In the genomic region with DNA sequence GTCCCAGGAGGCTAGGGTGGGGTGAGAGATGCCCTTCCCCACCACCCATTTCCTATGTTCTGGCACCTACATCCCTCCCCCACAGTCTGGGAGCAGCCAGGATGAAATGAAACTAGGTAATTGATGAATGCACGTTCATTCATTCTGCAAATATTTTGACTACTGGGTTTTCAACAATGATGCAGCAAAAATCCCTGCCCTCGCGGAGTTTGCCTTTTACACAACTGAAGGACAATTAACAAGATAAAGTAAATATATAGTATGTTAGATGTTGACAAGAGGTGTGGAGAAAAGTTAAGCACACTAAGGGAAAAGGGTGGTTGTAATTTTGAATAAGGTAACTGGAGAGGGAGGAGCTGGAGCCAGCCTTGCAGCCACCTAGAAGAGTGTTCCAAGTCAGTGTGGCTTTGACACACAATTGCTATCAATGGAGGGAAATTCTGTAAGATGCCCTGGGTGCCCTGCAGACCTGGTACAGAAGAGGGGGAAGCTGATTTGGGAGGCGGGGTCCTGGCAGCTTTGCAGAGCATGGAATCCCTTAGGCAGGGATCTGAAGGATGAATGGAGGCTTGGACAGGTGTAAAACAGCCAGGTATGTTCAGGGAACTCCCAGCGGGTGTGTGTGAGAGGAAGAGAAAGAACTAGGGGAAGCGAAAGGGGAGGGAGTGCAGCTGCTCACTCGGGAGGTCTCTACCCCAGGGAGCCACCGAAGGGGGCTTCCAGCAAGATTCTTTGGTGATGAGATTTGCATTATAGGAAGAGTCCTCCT, we compare ENCODE assay signal across 18 cellular contexts. TPM values are rescaled to one million over a fixed set of nuclear protein-coding genes. Genes with fewer than 3 reads are reported as not detected.
DNase-seq lines count a peak whose midpoint lies in the region; ATAC-seq and TF ChIP-seq lines count a peak whose summit lies in the region.
"Had no signal": no experiment of that assay in that cellular context is flagged by ENCODE, and none has a peak within 500 bp of the region (broad histone marks: within the 10 kb centered on the region; RNA-seq: fewer than 3 reads in every experiment).

No MANE protein-coding gene starts in this region.

- H3K4me1 Mint-ChIP-seq in glutamatergic neuron (ENCODE audit: low read depth, unreplicated experiment), result no peaks in the 10 kb centered on the region
- peaks cover 8% of the 10 kb centered on the region for H3K4me1 Mint-ChIP-seq in activated T-helper 17 cell treated with anti-CD3 and anti-CD28 coated beads, Interleukin-2, amount 50 U/mL, for 72 hours

- DNase-seq in DMS53 (lab: John Stamatoyannopoulos, UW) (peak; percentile 57), DMS53 treated with DMSO at 0.1 percent for 48 hours (lab: John Stamatoyannopoulos, UW; ENCODE audit: unreplicated experiment) (no peak), NCI-H748 (lab: John Stamatoyannopoulos, UW; ENCODE audit: unreplicated experiment) (peak; percentile 21), glutamatergic neuron (no peak), posterior vena cava (ENCODE audit: low spot score) (peak; percentile 53), HUDEP-2 (lab: John Stamatoyannopoulos, UW; ENCODE audit: unreplicated experiment in 76 of 76) (no peak), NCI-H526 (lab: John Stamatoyannopoulos, UW) (no peak)
- DNase-seq: activated CD4-positive, alpha-beta T cell treated with anti-CD3 and anti-CD28 coated beads, Interleukin-2, amount 10 ng/mL, durations not matched to agents 24 days and 14 days; colonic mucosa; foreskin keratinocyte; naive thymus-derived CD4-positive, alpha-beta T cell; NCI-H2029; NCI-H526 treated with DMSO at 0.1 percent for 48 hours had no signal

- H3K4me3 Mint-ChIP-seq in glutamatergic neuron (ENCODE audit: unreplicated experiment), result peak overlapping the region; percentile 7
- H3K4me3 Mint-ChIP-seq in activated T-helper 17 cell treated with anti-CD3 and anti-CD28 coated beads, Interleukin-2, amount 50 U/mL, for 72 hours, result no peak overlapping the region
- H3K4me3 Mint-ChIP-seq: activated CD4-positive, alpha-beta T cell treated with anti-CD3 and anti-CD28 coated beads, Interleukin-2, amount 10 ng/mL, durations not matched to agents 24 days and 14 days; activated naive CD4-positive, alpha-beta T cell treated with anti-CD3 and anti-CD28 coated beads, Interleukin-2, amount 50 U/mL, for 24 hours; naive thymus-derived CD4-positive, alpha-beta T cell; stimulated activated memory B cell treated with anti-CD40 and anti-IgM and Interleukin-4, amounts not matched to agents 10 μg/mL and 1 μg/mL and 100 μg/mL, for 72 hours had no signal

- H3K9me3 Mint-ChIP-seq in glutamatergic neuron (ENCODE audit: unreplicated experiment), result peaks cover 3% of the 10 kb centered on the region
- H3K9me3 Mint-ChIP-seq in activated T-helper 17 cell treated with anti-CD3 and anti-CD28 coated beads, Interleukin-2, amount 50 U/mL, for 72 hours, result no peaks in the 10 kb centered on the region
- H3K9me3 Mint-ChIP-seq: activated naive CD4-positive, alpha-beta T cell treated with anti-CD3 and anti-CD28 coated beads, Interleukin-2, amount 50 U/mL, for 24 hours; naive thymus-derived CD4-positive, alpha-beta T cell; stimulated activated memory B cell treated with anti-CD40 and anti-IgM and Interleukin-4, amounts not matched to agents 10 μg/mL and 1 μg/mL and 100 μg/mL, for 72 hours had no signal

- peak overlapping the region; percentile 10 for H3K27ac Mint-ChIP-seq in glutamatergic neuron (ENCODE audit: unreplicated experiment)
- no peak overlapping the region for H3K27ac Mint-ChIP-seq in activated T-helper 17 cell treated with anti-CD3 and anti-CD28 coated beads, Interleukin-2, amount 50 U/mL, for 72 hours
- H3K27ac Mint-ChIP-seq: activated CD4-positive, alpha-beta T cell treated with anti-CD3 and anti-CD28 coated beads, Interleukin-2, amount 10 ng/mL, durations not matched to agents 24 days and 14 days; activated naive CD4-positive, alpha-beta T cell treated with anti-CD3 and anti-CD28 coated beads, Interleukin-2, amount 50 U/mL, for 24 hours; naive thymus-derived CD4-positive, alpha-beta T cell; stimulated activated memory B cell treated with anti-CD40 and anti-IgM and Interleukin-4, amounts not matched to agents 10 μg/mL and 1 μg/mL and 100 μg/mL, for 72 hours had no signal

- no peak for TF ChIP-seq CTCF in glutamatergic neuron (IDR thresholded peaks at IDR 0.05; ENCODE audit: partially characterized antibody, unreplicated experiment)

- peaks cover 2% of the 10 kb centered on the region for H3K36me3 Mint-ChIP-seq in glutamatergic neuron (ENCODE audit: unreplicated experiment)
- H3K36me3 Mint-ChIP-seq in activated T-helper 17 cell treated with anti-CD3 and anti-CD28 coated beads, Interleukin-2, amount 50 U/mL, for 72 hours (ENCODE audit: low read depth), result no peaks in the 10 kb centered on the region
- H3K36me3 Mint-ChIP-seq: activated naive CD4-positive, alpha-beta T cell treated with anti-CD3 and anti-CD28 coated beads, Interleukin-2, amount 50 U/mL, for 24 hours; stimulated activated memory B cell treated with anti-CD40 and anti-IgM and Interleukin-4, amounts not matched to agents 10 μg/mL and 1 μg/mL and 100 μg/mL, for 72 hours had no signal

- H3K27me3 Mint-ChIP-seq in glutamatergic neuron (ENCODE audit: unreplicated experiment), result peaks cover 3% of the 10 kb centered on the region
- H3K27me3 Mint-ChIP-seq in activated T-helper 17 cell treated with anti-CD3 and anti-CD28 coated beads, Interleukin-2, amount 50 U/mL, for 72 hours, result peaks cover 39% of the 10 kb centered on the region

- intact Hi-C loops in posterior vena cava (cut with DNase I), result no loop called here

- no peak for ATAC-seq in activated T-helper 17 cell treated with anti-CD3 and anti-CD28 coated beads, Interleukin-2, amount 50 U/mL, for 72 hours (replicated peaks)
- ATAC-seq: foreskin keratinocyte; naive thymus-derived CD4-positive, alpha-beta T cell; Panc1; stimulated activated memory B cell treated with anti-CD40 and anti-IgM and Interleukin-4, amounts not matched to agents 10 μg/mL and 1 μg/mL and 100 μg/mL, for 72 hours had no signal

RNA-seq across cellular contexts. Expression of gene TMEM92, which starts 2.5 kb away (rescaled TPM):
- total RNA-seq in glutamatergic neuron (ENCODE audit: unreplicated experiment) (not detected), posterior vena cava (under 1 TPM; 0.33 to 0.60 TPM)
- total RNA-seq in activated T-helper 17 cell treated with anti-CD3 and anti-CD28 coated beads, Interleukin-2, amount 50 U/mL, for 72 hours, result under 1 TPM in 1 of 2 donors, not detected in 1; 0.16 TPM
- total RNA-seq: pulmonary artery endothelial cell had no signal

Comparison
In these comparisons a context has a peak if more than half of its experiments do, and no peak if none do; other contexts are left out.
1. DNase-seq: peak in DMS53 (single experiment), NCI-H748 (single experiment) and posterior vena cava (single experiment); none in DMS53 treated with DMSO at 0.1 percent for 48 hours (single experiment), glutamatergic neuron (single experiment), HUDEP-2 (0 of 76) and NCI-H526 (0 of 2).